2 cellular contexts compared by ENCODE assay signal in genomic region chr6:30763155-30763617, GRCh38.
TF ChIP-seq lines count a peak whose summit lies in the region.

No MANE protein-coding gene starts in this region.

TF ChIP-seq in SK-N-SH, 30 proteins besides CTCF, POLR2A, EP300 and RAD21:
- TF ChIP-seq, protein P1, sequence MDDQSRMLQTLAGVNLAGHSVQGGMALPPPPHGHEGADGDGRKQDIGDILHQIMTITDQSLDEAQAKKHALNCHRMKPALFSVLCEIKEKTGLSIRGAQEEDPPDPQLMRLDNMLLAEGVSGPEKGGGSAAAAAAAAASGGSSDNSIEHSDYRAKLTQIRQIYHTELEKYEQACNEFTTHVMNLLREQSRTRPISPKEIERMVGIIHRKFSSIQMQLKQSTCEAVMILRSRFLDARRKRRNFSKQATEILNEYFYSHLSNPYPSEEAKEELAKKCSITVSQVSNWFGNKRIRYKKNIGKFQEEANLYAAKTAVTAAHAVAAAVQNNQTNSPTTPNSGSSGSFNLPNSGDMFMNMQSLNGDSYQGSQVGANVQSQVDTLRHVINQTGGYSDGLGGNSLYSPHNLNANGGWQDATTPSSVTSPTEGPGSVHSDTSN (IDR thresholded peaks at IDR 0.05): no peak
- no peak for TF ChIP-seq MXI1 (IDR thresholded peaks at IDR 0.05; ENCODE audit: low read depth, low read length)

TF ChIP-seq in SK-N-SH treated with all-trans-retinoic acid at 6 μM for 48 hours, 23 proteins besides CTCF, POLR2A, EP300 and RAD21 (continued from another document):
- TF ChIP-seq CREB5 (CRISPR knock-in tag; IDR thresholded peaks at IDR 0.05; ENCODE audit: low read depth) (no peak), CSDC2 (CRISPR knock-in tag; IDR thresholded peaks at IDR 0.05) (no peak), GLIS3 (CRISPR knock-in tag; IDR thresholded peaks at IDR 0.05) (no peak), ARNTL (CRISPR knock-in tag; IDR thresholded peaks at IDR 0.05; ENCODE audit: borderline replicate concordance, low read depth) (no peak), ESRRG (CRISPR knock-in tag; IDR thresholded peaks at IDR 0.05) (no peak), ZNF565 (CRISPR knock-in tag; conservative IDR thresholded peaks at IDR 0.05; ENCODE audit: low read depth) (no peak), SNAI2 (CRISPR knock-in tag; IDR thresholded peaks at IDR 0.05) (no peak), BACH2 (CRISPR knock-in tag; IDR thresholded peaks at IDR 0.05; ENCODE audit: borderline replicate concordance) (no peak), ZC3H10 (CRISPR knock-in tag; IDR thresholded peaks at IDR 0.05) (no peak), TOX (CRISPR knock-in tag; IDR thresholded peaks at IDR 0.05; ENCODE audit: borderline replicate concordance) (no peak)
- TF ChIP-seq, protein P2, sequence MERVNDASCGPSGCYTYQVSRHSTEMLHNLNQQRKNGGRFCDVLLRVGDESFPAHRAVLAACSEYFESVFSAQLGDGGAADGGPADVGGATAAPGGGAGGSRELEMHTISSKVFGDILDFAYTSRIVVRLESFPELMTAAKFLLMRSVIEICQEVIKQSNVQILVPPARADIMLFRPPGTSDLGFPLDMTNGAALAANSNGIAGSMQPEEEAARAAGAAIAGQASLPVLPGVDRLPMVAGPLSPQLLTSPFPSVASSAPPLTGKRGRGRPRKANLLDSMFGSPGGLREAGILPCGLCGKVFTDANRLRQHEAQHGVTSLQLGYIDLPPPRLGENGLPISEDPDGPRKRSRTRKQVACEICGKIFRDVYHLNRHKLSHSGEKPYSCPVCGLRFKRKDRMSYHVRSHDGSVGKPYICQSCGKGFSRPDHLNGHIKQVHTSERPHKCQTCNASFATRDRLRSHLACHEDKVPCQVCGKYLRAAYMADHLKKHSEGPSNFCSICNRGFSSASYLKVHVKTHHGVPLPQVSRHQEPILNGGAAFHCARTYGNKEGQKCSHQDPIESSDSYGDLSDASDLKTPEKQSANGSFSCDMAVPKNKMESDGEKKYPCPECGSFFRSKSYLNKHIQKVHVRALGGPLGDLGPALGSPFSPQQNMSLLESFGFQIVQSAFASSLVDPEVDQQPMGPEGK (CRISPR knock-in tag; IDR thresholded peaks at IDR 0.05; ENCODE audit: borderline replicate concordance): no peak
- TF ChIP-seq, protein P3, sequence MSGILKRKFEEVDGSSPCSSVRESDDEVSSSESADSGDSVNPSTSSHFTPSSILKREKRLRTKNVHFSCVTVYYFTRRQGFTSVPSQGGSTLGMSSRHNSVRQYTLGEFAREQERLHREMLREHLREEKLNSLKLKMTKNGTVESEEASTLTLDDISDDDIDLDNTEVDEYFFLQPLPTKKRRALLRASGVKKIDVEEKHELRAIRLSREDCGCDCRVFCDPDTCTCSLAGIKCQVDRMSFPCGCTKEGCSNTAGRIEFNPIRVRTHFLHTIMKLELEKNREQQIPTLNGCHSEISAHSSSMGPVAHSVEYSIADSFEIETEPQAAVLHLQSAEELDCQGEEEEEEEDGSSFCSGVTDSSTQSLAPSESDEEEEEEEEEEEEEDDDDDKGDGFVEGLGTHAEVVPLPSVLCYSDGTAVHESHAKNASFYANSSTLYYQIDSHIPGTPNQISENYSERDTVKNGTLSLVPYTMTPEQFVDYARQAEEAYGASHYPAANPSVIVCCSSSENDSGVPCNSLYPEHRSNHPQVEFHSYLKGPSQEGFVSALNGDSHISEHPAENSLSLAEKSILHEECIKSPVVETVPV (CRISPR knock-in tag; IDR thresholded peaks at IDR 0.05): no peak
